ENCODE assay signal across 1 cellular context in genomic region chr1:6248161-6248776, GRCh38.
A peak's percentile ranks its signal among the peaks of the same experiment; 100 is the strongest.
TF ChIP-seq lines count a peak whose summit lies in the region.

No MANE protein-coding gene starts in this region.

TF ChIP-seq in K562, 482 proteins besides CTCF, POLR2A, EP300 and RAD21:
- TF ChIP-seq E2F3 (CRISPR knock-in tag; IDR thresholded peaks at IDR 0.05) (0 out of 2 replicates have a peak, but pooled peaks have one; percentile 30), MIER1 (IDR thresholded peaks at IDR 0.05; ENCODE audit: low read depth) (no peak)
TF ChIP-seq in K562: peak in this region for 1.
